In the genomic region with DNA sequence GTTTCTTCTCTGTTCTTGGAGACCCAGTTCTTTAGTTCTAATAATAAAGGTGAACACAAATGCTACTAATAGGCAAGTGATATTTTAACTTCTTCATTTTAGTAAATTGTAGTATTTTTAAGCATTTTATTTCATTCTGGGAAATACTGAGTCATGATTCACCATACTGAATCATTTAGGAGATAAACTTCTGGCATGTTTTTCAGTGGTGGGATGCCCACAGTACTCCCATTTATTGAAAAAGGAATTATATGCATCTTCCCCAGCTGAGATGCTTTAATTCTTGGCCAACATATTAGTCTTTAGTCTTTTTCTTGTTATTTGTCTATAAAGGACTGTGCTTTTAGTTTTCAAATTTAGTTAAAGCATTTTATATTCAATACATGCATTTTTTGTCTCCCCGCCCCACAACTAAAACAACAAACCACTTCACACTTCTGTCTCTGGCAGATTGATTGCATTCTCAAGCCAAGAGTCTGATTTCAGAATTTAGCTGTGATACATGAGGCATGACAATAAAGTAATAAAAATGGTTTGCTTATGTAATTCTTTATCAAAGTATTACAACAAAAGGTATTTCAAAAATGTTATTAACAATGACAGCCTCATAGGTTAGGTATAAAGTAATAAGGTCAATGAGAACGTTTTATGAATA, we compare ENCODE assay signal across 2 cellular contexts.
TF ChIP-seq lines count a peak whose summit lies in the region.

No MANE protein-coding gene starts in this region.

TF ChIP-seq in SK-N-SH treated with all-trans-retinoic acid at 6 μM for 48 hours, 23 proteins besides CTCF, POLR2A, EP300 and RAD21 (continued from another document):
- TF ChIP-seq, protein P1, sequence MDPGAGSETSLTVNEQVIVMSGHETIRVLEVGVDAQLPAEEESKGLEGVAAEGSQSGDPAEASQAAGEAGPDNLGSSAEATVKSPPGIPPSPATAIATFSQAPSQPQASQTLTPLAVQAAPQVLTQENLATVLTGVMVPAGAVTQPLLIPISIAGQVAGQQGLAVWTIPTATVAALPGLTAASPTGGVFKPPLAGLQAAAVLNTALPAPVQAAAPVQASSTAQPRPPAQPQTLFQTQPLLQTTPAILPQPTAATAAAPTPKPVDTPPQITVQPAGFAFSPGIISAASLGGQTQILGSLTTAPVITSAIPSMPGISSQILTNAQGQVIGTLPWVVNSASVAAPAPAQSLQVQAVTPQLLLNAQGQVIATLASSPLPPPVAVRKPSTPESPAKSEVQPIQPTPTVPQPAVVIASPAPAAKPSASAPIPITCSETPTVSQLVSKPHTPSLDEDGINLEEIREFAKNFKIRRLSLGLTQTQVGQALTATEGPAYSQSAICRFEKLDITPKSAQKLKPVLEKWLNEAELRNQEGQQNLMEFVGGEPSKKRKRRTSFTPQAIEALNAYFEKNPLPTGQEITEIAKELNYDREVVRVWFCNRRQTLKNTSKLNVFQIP (CRISPR knock-in tag; IDR thresholded peaks at IDR 0.05; ENCODE audit: borderline replicate concordance, low read depth): no peak
- TF ChIP-seq ZFP30 (CRISPR knock-in tag; IDR thresholded peaks at IDR 0.05) (no peak), CSDC2 (CRISPR knock-in tag; IDR thresholded peaks at IDR 0.05) (no peak), ZC3H10 (CRISPR knock-in tag; IDR thresholded peaks at IDR 0.05) (no peak), ZNF565 (CRISPR knock-in tag; conservative IDR thresholded peaks at IDR 0.05; ENCODE audit: low read depth) (no peak), GLIS3 (CRISPR knock-in tag; IDR thresholded peaks at IDR 0.05) (no peak), TOX (CRISPR knock-in tag; IDR thresholded peaks at IDR 0.05; ENCODE audit: borderline replicate concordance) (no peak), SNAI2 (CRISPR knock-in tag; IDR thresholded peaks at IDR 0.05) (no peak), ARNTL (CRISPR knock-in tag; IDR thresholded peaks at IDR 0.05; ENCODE audit: borderline replicate concordance, low read depth) (no peak), ISL1 (CRISPR knock-in tag; IDR thresholded peaks at IDR 0.05) (no peak), ZFP3 (CRISPR knock-in tag; IDR thresholded peaks at IDR 0.05) (no peak), TCF4 (CRISPR knock-in tag; IDR thresholded peaks at IDR 0.05; ENCODE audit: borderline replicate concordance) (no peak), ZNF70 (CRISPR knock-in tag; IDR thresholded peaks at IDR 0.05) (no peak)
- TF ChIP-seq, protein P2, sequence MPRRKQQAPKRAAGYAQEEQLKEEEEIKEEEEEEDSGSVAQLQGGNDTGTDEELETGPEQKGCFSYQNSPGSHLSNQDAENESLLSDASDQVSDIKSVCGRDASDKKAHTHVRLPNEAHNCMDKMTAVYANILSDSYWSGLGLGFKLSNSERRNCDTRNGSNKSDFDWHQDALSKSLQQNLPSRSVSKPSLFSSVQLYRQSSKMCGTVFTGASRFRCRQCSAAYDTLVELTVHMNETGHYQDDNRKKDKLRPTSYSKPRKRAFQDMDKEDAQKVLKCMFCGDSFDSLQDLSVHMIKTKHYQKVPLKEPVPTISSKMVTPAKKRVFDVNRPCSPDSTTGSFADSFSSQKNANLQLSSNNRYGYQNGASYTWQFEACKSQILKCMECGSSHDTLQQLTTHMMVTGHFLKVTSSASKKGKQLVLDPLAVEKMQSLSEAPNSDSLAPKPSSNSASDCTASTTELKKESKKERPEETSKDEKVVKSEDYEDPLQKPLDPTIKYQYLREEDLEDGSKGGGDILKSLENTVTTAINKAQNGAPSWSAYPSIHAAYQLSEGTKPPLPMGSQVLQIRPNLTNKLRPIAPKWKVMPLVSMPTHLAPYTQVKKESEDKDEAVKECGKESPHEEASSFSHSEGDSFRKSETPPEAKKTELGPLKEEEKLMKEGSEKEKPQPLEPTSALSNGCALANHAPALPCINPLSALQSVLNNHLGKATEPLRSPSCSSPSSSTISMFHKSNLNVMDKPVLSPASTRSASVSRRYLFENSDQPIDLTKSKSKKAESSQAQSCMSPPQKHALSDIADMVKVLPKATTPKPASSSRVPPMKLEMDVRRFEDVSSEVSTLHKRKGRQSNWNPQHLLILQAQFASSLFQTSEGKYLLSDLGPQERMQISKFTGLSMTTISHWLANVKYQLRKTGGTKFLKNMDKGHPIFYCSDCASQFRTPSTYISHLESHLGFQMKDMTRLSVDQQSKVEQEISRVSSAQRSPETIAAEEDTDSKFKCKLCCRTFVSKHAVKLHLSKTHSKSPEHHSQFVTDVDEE (CRISPR knock-in tag; IDR thresholded peaks at IDR 0.05): no peak
- TF ChIP-seq, protein P3, sequence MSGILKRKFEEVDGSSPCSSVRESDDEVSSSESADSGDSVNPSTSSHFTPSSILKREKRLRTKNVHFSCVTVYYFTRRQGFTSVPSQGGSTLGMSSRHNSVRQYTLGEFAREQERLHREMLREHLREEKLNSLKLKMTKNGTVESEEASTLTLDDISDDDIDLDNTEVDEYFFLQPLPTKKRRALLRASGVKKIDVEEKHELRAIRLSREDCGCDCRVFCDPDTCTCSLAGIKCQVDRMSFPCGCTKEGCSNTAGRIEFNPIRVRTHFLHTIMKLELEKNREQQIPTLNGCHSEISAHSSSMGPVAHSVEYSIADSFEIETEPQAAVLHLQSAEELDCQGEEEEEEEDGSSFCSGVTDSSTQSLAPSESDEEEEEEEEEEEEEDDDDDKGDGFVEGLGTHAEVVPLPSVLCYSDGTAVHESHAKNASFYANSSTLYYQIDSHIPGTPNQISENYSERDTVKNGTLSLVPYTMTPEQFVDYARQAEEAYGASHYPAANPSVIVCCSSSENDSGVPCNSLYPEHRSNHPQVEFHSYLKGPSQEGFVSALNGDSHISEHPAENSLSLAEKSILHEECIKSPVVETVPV (CRISPR knock-in tag; IDR thresholded peaks at IDR 0.05): no peak
- TF ChIP-seq, protein P4, sequence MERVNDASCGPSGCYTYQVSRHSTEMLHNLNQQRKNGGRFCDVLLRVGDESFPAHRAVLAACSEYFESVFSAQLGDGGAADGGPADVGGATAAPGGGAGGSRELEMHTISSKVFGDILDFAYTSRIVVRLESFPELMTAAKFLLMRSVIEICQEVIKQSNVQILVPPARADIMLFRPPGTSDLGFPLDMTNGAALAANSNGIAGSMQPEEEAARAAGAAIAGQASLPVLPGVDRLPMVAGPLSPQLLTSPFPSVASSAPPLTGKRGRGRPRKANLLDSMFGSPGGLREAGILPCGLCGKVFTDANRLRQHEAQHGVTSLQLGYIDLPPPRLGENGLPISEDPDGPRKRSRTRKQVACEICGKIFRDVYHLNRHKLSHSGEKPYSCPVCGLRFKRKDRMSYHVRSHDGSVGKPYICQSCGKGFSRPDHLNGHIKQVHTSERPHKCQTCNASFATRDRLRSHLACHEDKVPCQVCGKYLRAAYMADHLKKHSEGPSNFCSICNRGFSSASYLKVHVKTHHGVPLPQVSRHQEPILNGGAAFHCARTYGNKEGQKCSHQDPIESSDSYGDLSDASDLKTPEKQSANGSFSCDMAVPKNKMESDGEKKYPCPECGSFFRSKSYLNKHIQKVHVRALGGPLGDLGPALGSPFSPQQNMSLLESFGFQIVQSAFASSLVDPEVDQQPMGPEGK (CRISPR knock-in tag; IDR thresholded peaks at IDR 0.05; ENCODE audit: borderline replicate concordance): no peak

TF ChIP-seq in K562, 482 proteins besides CTCF, POLR2A, EP300 and RAD21:
- TF ChIP-seq, protein P5, sequence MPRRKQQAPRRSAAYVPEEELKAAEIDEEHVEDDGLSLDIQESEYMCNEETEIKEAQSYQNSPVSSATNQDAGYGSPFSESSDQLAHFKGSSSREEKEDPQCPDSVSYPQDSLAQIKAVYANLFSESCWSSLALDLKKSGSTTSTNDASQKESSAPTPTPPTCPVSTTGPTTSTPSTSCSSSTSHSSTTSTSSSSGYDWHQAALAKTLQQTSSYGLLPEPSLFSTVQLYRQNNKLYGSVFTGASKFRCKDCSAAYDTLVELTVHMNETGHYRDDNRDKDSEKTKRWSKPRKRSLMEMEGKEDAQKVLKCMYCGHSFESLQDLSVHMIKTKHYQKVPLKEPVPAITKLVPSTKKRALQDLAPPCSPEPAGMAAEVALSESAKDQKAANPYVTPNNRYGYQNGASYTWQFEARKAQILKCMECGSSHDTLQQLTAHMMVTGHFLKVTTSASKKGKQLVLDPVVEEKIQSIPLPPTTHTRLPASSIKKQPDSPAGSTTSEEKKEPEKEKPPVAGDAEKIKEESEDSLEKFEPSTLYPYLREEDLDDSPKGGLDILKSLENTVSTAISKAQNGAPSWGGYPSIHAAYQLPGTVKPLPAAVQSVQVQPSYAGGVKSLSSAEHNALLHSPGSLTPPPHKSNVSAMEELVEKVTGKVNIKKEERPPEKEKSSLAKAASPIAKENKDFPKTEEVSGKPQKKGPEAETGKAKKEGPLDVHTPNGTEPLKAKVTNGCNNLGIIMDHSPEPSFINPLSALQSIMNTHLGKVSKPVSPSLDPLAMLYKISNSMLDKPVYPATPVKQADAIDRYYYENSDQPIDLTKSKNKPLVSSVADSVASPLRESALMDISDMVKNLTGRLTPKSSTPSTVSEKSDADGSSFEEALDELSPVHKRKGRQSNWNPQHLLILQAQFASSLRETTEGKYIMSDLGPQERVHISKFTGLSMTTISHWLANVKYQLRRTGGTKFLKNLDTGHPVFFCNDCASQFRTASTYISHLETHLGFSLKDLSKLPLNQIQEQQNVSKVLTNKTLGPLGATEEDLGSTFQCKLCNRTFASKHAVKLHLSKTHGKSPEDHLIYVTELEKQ (CRISPR knock-in tag; IDR thresholded peaks at IDR 0.05): no peak
- TF ChIP-seq, protein P6, sequence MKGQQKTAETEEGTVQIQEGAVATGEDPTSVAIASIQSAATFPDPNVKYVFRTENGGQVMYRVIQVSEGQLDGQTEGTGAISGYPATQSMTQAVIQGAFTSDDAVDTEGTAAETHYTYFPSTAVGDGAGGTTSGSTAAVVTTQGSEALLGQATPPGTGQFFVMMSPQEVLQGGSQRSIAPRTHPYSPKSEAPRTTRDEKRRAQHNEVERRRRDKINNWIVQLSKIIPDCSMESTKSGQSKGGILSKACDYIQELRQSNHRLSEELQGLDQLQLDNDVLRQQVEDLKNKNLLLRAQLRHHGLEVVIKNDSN (CRISPR knock-in tag; IDR thresholded peaks at IDR 0.05): no peak
- no peak for TF ChIP-seq ZNF507 (tag; conservative IDR thresholded peaks at IDR 0.05)
- no peak for TF ChIP-seq CCAR2 (IDR thresholded peaks at IDR 0.05; ENCODE audit: low read depth, low read length)
- TF ChIP-seq FOXP1 (CRISPR knock-in tag; IDR thresholded peaks at IDR 0.05): no peak
